In genomic region chr6:137171824-137172733, GRCh38 we compare ENCODE assay signal across 16 cellular contexts. TPM values are rescaled to one million over a fixed set of nuclear protein-coding genes. Genes with fewer than 3 reads are reported as not detected.
DNase-seq lines count a peak whose midpoint lies in the region; ATAC-seq lines count a peak whose summit lies in the region.
"Had no signal": no experiment of that assay in that cellular context is flagged by ENCODE, and none has a peak within 500 bp of the region (broad histone marks: within the 10 kb centered on the region; RNA-seq: fewer than 3 reads in every experiment).

No MANE protein-coding gene starts in this region.

- peak overlapping the region; percentile 43; the same call in 1 of the 2 replicates for H3K27ac ChIP-seq in HUES64 (ENCODE audit: low read depth, low read length)
- H3K27ac ChIP-seq: ascending aorta had no signal

- peaks cover 22% of the 10 kb centered on the region for H3K4me1 ChIP-seq in HUES64 (ENCODE audit: insufficient read depth, low read length)
- H3K4me1 ChIP-seq: ascending aorta had no signal

- ATAC-seq in GM19463 (IDR thresholded peaks at IDR 0.05; ENCODE audit: unreplicated experiment) (peak; percentile 60), GM19452 (IDR thresholded peaks at IDR 0.05; ENCODE audit: unreplicated experiment) (no peak), HG02884 (IDR thresholded peaks at IDR 0.05; ENCODE audit: unreplicated experiment) (no peak)

- WGBS in HUES64, result 41% methylated on average over 13 of the region's 13 CpGs

- H3K9me3 ChIP-seq in HUES64 (ENCODE audit: insufficient read depth, low read depth, low read length), result peaks cover 11% of the 10 kb centered on the region
- H3K9me3 ChIP-seq: ascending aorta had no signal

- H3K36me3 ChIP-seq in HUES64 (ENCODE audit: insufficient read depth, low read length), result no peaks in the 10 kb centered on the region
- H3K36me3 ChIP-seq: ascending aorta had no signal

- H3K27me3 ChIP-seq in HUES64 (ENCODE audit: insufficient read depth, low read length), result no peaks in the 10 kb centered on the region
- H3K27me3 ChIP-seq: ascending aorta had no signal

- no peak overlapping the region for H3K9ac ChIP-seq in HUES64 (ENCODE audit: low read depth, low read length)

- DNase-seq in ELF-1 (ENCODE audit: low read depth, low spot score), result peak; percentile 7
- peak; percentile 36 for DNase-seq in iPS-NIHi11 (ENCODE audit: low spot score)
- DNase-seq in NCI-H748 treated with DMSO at 0.1 percent for 48 hours (lab: John Stamatoyannopoulos, UW), result no peak
- DNase-seq in middle frontal gyrus (ENCODE audit: extremely low spot score, low spot score), result no peak
- DNase-seq: activated CD4-positive, alpha-beta T cell treated with anti-CD3 and anti-CD28 coated beads, Interleukin-2, amount 50 U/mL, for 4 hours; dermis blood vessel endothelial cell; GDM1; NCI-H2029 treated with DMSO at 0.1 percent for 48 hours; NCI-H774; SHP77 had no signal

- H3K4me3 ChIP-seq in HUES64 (ENCODE audit: low read length), result no peak overlapping the region
- H3K4me3 ChIP-seq: ascending aorta had no signal

RNA-seq across cellular contexts. Expression of gene IL22RA2, which starts 1.4 kb away (rescaled TPM):
- polyA plus RNA-seq in HUES64 (2013, experiment 1 of 2), result not detected
- polyA plus RNA-seq in HUES64 (2013, experiment 2 of 2), result not detected
- polyA plus RNA-seq: fibroblast of lung had no signal

RNA-seq across cellular contexts. Expression of gene IFNGR1, which starts 47.1 kb away (rescaled TPM):
- polyA plus RNA-seq in HUES64 (2013, experiment 1 of 2), result 30.0 TPM
- polyA plus RNA-seq in HUES64 (2013, experiment 2 of 2), result 31.4 TPM

Comparison
In these comparisons a context has a peak if more than half of its experiments do, and no peak if none do; other contexts are left out.
1. DNase-seq: peak in ELF-1 (single experiment) and iPS-NIHi11 (single experiment); none in NCI-H748 treated with DMSO at 0.1 percent for 48 hours (single experiment) and middle frontal gyrus (single experiment).